1 cellular context compared by ENCODE assay signal in genomic region chr10:70114902-70115301, GRCh38.
TF ChIP-seq lines count a peak whose summit lies in the region.

No MANE protein-coding gene starts in this region.

TF ChIP-seq in GM23338, 12 proteins besides CTCF, POLR2A, EP300 and RAD21 (continued from another document):
- no peak for TF ChIP-seq ZNF462 (CRISPR knock-in tag; IDR thresholded peaks at IDR 0.05)
- no peak for TF ChIP-seq EZH2phosphoT487 (IDR thresholded peaks at IDR 0.05; ENCODE audit: unreplicated experiment)
- TF ChIP-seq POLR2AphosphoS5 (IDR thresholded peaks at IDR 0.05; ENCODE audit: low read depth): no peak
- TF ChIP-seq NANOG (IDR thresholded peaks at IDR 0.05; ENCODE audit: borderline replicate concordance): no peak
